Comparison of ENCODE assay signal across 25 cellular contexts in the genomic region with DNA sequence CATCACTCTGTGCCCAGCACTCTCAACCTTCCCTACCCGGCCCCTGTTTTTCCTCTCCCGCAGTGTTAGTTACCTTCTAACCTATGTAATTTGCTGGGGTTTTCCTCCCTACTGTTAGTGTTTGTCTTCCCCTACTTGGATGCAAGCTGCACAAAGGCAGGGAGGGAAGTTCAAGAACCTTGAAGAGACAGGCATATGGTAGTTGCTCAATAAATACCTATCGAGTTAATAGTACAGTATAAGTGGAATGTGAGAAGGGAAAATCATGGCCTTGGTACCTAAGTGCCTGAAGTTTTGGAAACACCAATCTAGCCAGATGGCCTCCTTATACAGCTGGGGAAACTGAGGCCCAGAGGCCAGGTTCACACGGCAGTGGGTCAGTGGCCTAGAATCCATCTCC. TPM values are rescaled to one million over a fixed set of nuclear protein-coding genes. Genes with fewer than 3 reads are reported as not detected.
A peak's percentile ranks its signal among the peaks of the same experiment; 100 is the strongest.
DNase-seq lines count a peak whose midpoint lies in the region; ATAC-seq, FAIRE-seq and TF ChIP-seq lines count a peak whose summit lies in the region.
"Had no signal": no experiment of that assay in that cellular context is flagged by ENCODE, and none has a peak within 500 bp of the region (broad histone marks: within the 10 kb centered on the region; RNA-seq: fewer than 3 reads in every experiment).

No MANE protein-coding gene starts in this region.

- peak overlapping the region in 3 of 4 donors; percentile 32 to 97 (median 77) for H3K27ac ChIP-seq in tibial nerve
- H3K27ac ChIP-seq in small intestine (ENCODE audit: low read depth in 1 of 2, low read length in 1 of 2) = no peak overlapping the region

- H3K4me3 ChIP-seq in choroid plexus epithelial cell (ENCODE audit: low read depth, low read length) = no peak overlapping the region
- no peak overlapping the region for H3K4me3 ChIP-seq in tibial nerve
- no peak overlapping the region for H3K4me3 ChIP-seq in small intestine (ENCODE audit: low read depth in 1 of 2, low read length in 2 of 2)
- H3K4me3 ChIP-seq: GM12878 had no signal

- H3K36me3 ChIP-seq in tibial nerve (peaks cover 0 to 95% (median 0%) of the 10 kb centered on the region in 3 donors), small intestine (ENCODE audit: control insufficient read depth in 2 of 2, insufficient read depth in 2 of 2, low read length in 2 of 2) (no peaks in the 10 kb centered on the region)

- ATAC-seq in natural killer cell treated with Interleukin-12 subunit alpha and Interleukin-12 subunit beta and Interleukin-15 and Interleukin-18, amount 100 ng/mL, for 72 hours = no peak
- no peak for ATAC-seq in HG03108 (IDR thresholded peaks at IDR 0.05; ENCODE audit: unreplicated experiment)
- ATAC-seq: activated naive CD4-positive, alpha-beta T cell treated with anti-CD3 and anti-CD28 coated beads, Interleukin-2, amount 50 U/mL, for 72 hours; GM12878; left ventricle myocardium superior; SK-N-SH treated with all-trans-retinoic acid at 6 μM for 48 hours had no signal

- WGBS in tibial nerve, 2 donors = 83 to 87% methylated on average over 4 of the region's 4 CpGs
- WGBS in small intestine, 3 donors = 89 to 94% (median 92%) methylated on average over 4 of the region's 4 CpGs

- TF ChIP-seq EP300 in tibial nerve (IDR thresholded peaks at IDR 0.05) = no peak

- H3K9me3 Mint-ChIP-seq in HFFc6 = no peaks in the 10 kb centered on the region
- H3K9me3 Mint-ChIP-seq in natural killer cell treated with Interleukin-12 subunit alpha and Interleukin-12 subunit beta and Interleukin-15 and Interleukin-18, amount 100 ng/mL, for 72 hours = no peaks in the 10 kb centered on the region
- H3K9me3 Mint-ChIP-seq: activated naive CD4-positive, alpha-beta T cell treated with anti-CD3 and anti-CD28 coated beads, Interleukin-2, amount 50 U/mL, for 72 hours had no signal

- H3K27me3 Mint-ChIP-seq in HFFc6 (ENCODE audit: insufficient read depth) = peaks cover 9% of the 10 kb centered on the region
- H3K27me3 Mint-ChIP-seq in natural killer cell treated with Interleukin-12 subunit alpha and Interleukin-12 subunit beta and Interleukin-15 and Interleukin-18, amount 100 ng/mL, for 72 hours = no peaks in the 10 kb centered on the region

- H3K9me3 ChIP-seq in tibial nerve = no peaks in the 10 kb centered on the region
- H3K9me3 ChIP-seq in small intestine (ENCODE audit: control insufficient read depth, low read depth) = no peaks in the 10 kb centered on the region

- peaks cover 75% of the 10 kb centered on the region for H3K4me1 Mint-ChIP-seq in HFFc6 (ENCODE audit: low read depth)
- peaks cover 21 to 26% of the 10 kb centered on the region in 2 donors for H3K4me1 Mint-ChIP-seq in natural killer cell treated with Interleukin-12 subunit alpha and Interleukin-12 subunit beta and Interleukin-15 and Interleukin-18, amount 100 ng/mL, for 72 hours (ENCODE audit: low read depth in 2 of 2)

- H3K27ac Mint-ChIP-seq in HFFc6 = peak overlapping the region; percentile 59
- peak overlapping the region in 1 of 2 donors; percentile 28 for H3K27ac Mint-ChIP-seq in natural killer cell treated with Interleukin-12 subunit alpha and Interleukin-12 subunit beta and Interleukin-15 and Interleukin-18, amount 100 ng/mL, for 72 hours
- H3K27ac Mint-ChIP-seq: activated naive CD4-positive, alpha-beta T cell treated with anti-CD3 and anti-CD28 coated beads, Interleukin-2, amount 50 U/mL, for 72 hours had no signal

- H3K27me3 ChIP-seq in tibial nerve (no peaks in the 10 kb centered on the region), small intestine (ENCODE audit: control insufficient read depth in 2 of 2, insufficient read depth in 2 of 2, low read length in 2 of 2) (no peaks in the 10 kb centered on the region)

- H3K36me3 Mint-ChIP-seq in HFFc6 (ENCODE audit: low read depth) = peaks cover 66% of the 10 kb centered on the region
- no peaks in the 10 kb centered on the region for H3K36me3 Mint-ChIP-seq in natural killer cell treated with Interleukin-12 subunit alpha and Interleukin-12 subunit beta and Interleukin-15 and Interleukin-18, amount 100 ng/mL, for 72 hours
- H3K36me3 Mint-ChIP-seq: activated naive CD4-positive, alpha-beta T cell treated with anti-CD3 and anti-CD28 coated beads, Interleukin-2, amount 50 U/mL, for 72 hours had no signal

- TF ChIP-seq CTCF in HFFc6 (IDR thresholded peaks at IDR 0.05) = no peak
- TF ChIP-seq CTCF in choroid plexus epithelial cell (conservative IDR thresholded peaks at IDR 0.05; ENCODE audit: low read depth, low read length) = no peak
- no peak for TF ChIP-seq CTCF in tibial nerve (IDR thresholded peaks at IDR 0.05)

- peaks cover 0 to 73% (median 12%) of the 10 kb centered on the region in 4 donors for H3K4me1 ChIP-seq in tibial nerve
- no peaks in the 10 kb centered on the region for H3K4me1 ChIP-seq in small intestine (ENCODE audit: control insufficient read depth in 2 of 2, insufficient read depth in 1 of 2, low read depth in 1 of 2, low read length in 1 of 2)

- TF ChIP-seq POLR2A in tibial nerve (IDR thresholded peaks at IDR 0.05) = no peak

- no peak overlapping the region for H3K4me3 Mint-ChIP-seq in HFFc6
- peak overlapping the region; percentile 24 for H3K4me3 Mint-ChIP-seq in natural killer cell treated with Interleukin-12 subunit alpha and Interleukin-12 subunit beta and Interleukin-15 and Interleukin-18, amount 100 ng/mL, for 72 hours

- DNase-seq in HFFc6 (peak; percentile 30), choroid plexus epithelial cell (ENCODE audit: low read depth) (peak; percentile 65), tibial nerve (ENCODE audit: low spot score in 2 of 2) (no peak), small intestine (no peak), LoVo (ENCODE audit: low spot score) (no peak)
- no peak for DNase-seq in natural killer cell treated with Interleukin-12 subunit alpha and Interleukin-12 subunit beta and Interleukin-15 and Interleukin-18, amount 100 ng/mL, for 72 hours (ENCODE audit: low spot score)
- DNase-seq: activated CD4-positive, alpha-beta T cell treated with anti-CD3 and anti-CD28 coated beads, Interleukin-2, amount 50 U/mL, for 1 hour; DMS53; NCI-H1092; NCI-H187 treated with DMSO at 0.1 percent for 48 hours; NCI-H69; occipital lobe; retina; stimulated activated CD4-positive, alpha-beta T cell treated with anti-CD3 and anti-CD28 coated beads, Interleukin-15, amount 100 ng/mL, for 24 hours; T-helper 9 cell had no signal

- no peak for FAIRE-seq in small intestine (lab: Jason Lieb, UNC)
- FAIRE-seq: colon, GM12878, urothelium cell line had no signal

RNA-seq across cellular contexts. Expression of gene PDGFRB, which starts 24.2 kb away (rescaled TPM):
- 100 to 1,000 TPM; 137 to 208 (median 180) TPM for total RNA-seq in HFFc6 (2021; fragmentation: NEBNext Ultra II Directional; extraction: Animal tissue kit (Norgen Biotek cat#: 25700))
- total RNA-seq in natural killer cell treated with Interleukin-12 subunit alpha and Interleukin-12 subunit beta and Interleukin-15 and Interleukin-18, amount 100 ng/mL, for 72 hours = 1 to 10 TPM; 4.4 to 9.0 TPM
- total RNA-seq in tibial nerve = 100 to 1,000 TPM; 171 to 354 (median 217) TPM
- 10 to 100 TPM in 1 of 3 donors, 1 to 10 TPM in 1, under 1 TPM in 1; 0.45 to 31.6 (median 1.6) TPM for polyA plus RNA-seq in small intestine

RNA-seq across cellular contexts. Expression of gene CDX1, which starts 35.1 kb away (rescaled TPM):
- total RNA-seq in HFFc6 (2021; fragmentation: NEBNext Ultra II Directional; extraction: Animal tissue kit (Norgen Biotek cat#: 25700)) = under 1 TPM in 1 of 6 experiments, not detected in 5; 0.11 TPM
- not detected for total RNA-seq in natural killer cell treated with Interleukin-12 subunit alpha and Interleukin-12 subunit beta and Interleukin-15 and Interleukin-18, amount 100 ng/mL, for 72 hours
- 1 to 10 TPM in 1 of 4 donors, under 1 TPM in 1, not detected in 2; 0.22 to 2.5 TPM for total RNA-seq in tibial nerve
- 100 to 1,000 TPM; 205 to 238 (median 219) TPM for polyA plus RNA-seq in small intestine
- total RNA-seq: activated naive CD4-positive, alpha-beta T cell treated with anti-CD3 and anti-CD28 coated beads, Interleukin-2, amount 50 U/mL, for 72 hours; GM12878; HT1080; left ventricle myocardium superior; LHCN-M2; occipital lobe; subcutaneous adipose tissue had no signal
- polyA plus RNA-seq: GM12878 had no signal

RNA-seq across cellular contexts. Expression of gene CSF1R, which starts 45.1 kb away (rescaled TPM):
- total RNA-seq in HFFc6 (2021; fragmentation: NEBNext Ultra II Directional; extraction: Animal tissue kit (Norgen Biotek cat#: 25700)) = 1 to 10 TPM in 2 of 6 experiments, under 1 TPM in 4; 0.26 to 1.5 (median 0.78) TPM
- total RNA-seq in natural killer cell treated with Interleukin-12 subunit alpha and Interleukin-12 subunit beta and Interleukin-15 and Interleukin-18, amount 100 ng/mL, for 72 hours = 1 to 10 TPM in 1 of 2 donors, not detected in 1; 1.4 TPM
- 10 to 100 TPM; 35.4 to 57.9 (median 45.3) TPM for total RNA-seq in tibial nerve
- 1 to 10 TPM; 4.1 to 7.2 (median 4.9) TPM for polyA plus RNA-seq in small intestine

RNA-seq across cellular contexts. Expression of gene SLC6A7, which starts 58.4 kb away (rescaled TPM):
- not detected for total RNA-seq in HFFc6 (2021; fragmentation: NEBNext Ultra II Directional; extraction: Animal tissue kit (Norgen Biotek cat#: 25700))
- not detected for total RNA-seq in natural killer cell treated with Interleukin-12 subunit alpha and Interleukin-12 subunit beta and Interleukin-15 and Interleukin-18, amount 100 ng/mL, for 72 hours
- not detected for total RNA-seq in tibial nerve
- 1 to 10 TPM in 2 of 3 donors, under 1 TPM in 1; 0.81 to 2.6 (median 1.8) TPM for polyA plus RNA-seq in small intestine
- total RNA-seq: activated naive CD4-positive, alpha-beta T cell treated with anti-CD3 and anti-CD28 coated beads, Interleukin-2, amount 50 U/mL, for 72 hours; HT1080; left ventricle myocardium superior; LHCN-M2 had no signal

Comparison
In these comparisons a context has a peak if more than half of its experiments do, and no peak if none do; other contexts are left out.
1. DNase-seq: peak in HFFc6 (single experiment) and choroid plexus epithelial cell (single experiment); none in natural killer cell treated with Interleukin-12 subunit alpha and Interleukin-12 subunit beta and Interleukin-15 and Interleukin-18, amount 100 ng/mL, for 72 hours (single experiment), tibial nerve (0 of 2), small intestine (single experiment) and LoVo (single experiment).
2. H3K27ac ChIP-seq: peak in tibial nerve (3 of 4); none in small intestine (0 of 2).
3. RNA of gene PDGFRB, which starts 24.2 kb away (total RNA-seq): 171 to 354 TPM in tibial nerve and 137 to 208 TPM in HFFc6; 4.4 to 9.0 TPM in natural killer cell treated with Interleukin-12 subunit alpha and Interleukin-12 subunit beta and Interleukin-15 and Interleukin-18, amount 100 ng/mL, for 72 hours; every median in the first group is over 10 times any median in the second.
4. RNA of gene CSF1R, which starts 45.1 kb away (total RNA-seq): 35.4 to 57.9 TPM in tibial nerve; 1.4 TPM in natural killer cell treated with Interleukin-12 subunit alpha and Interleukin-12 subunit beta and Interleukin-15 and Interleukin-18, amount 100 ng/mL, for 72 hours and 0.26 to 1.5 TPM in HFFc6; every median in the first group is over 10 times any median in the second.